15 cellular contexts compared by ENCODE assay signal in the genomic region with DNA sequence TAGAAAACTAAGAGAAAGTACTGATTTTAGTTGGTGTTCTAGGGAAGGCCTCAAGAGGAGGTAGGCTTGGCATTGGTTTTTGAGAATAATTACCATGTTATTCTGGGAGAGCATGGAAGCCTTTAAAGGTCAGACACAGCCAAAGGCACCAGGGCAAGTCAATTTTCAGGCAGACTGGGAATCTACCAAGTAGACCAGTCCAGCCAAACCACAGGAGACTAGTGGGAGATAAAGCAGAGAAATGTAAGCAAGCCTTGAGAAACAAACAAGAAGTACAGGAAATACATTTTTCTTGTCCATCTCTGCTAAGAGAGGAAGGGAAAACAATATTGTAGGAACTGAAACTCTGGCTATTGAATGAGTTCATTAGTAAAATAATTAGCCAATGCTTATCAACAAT. TPM values are rescaled to one million over a fixed set of nuclear protein-coding genes. Genes with fewer than 3 reads are reported as not detected.
"Had no signal": no experiment of that assay in that cellular context is flagged by ENCODE, and none has a peak within 500 bp of the region (broad histone marks: within the 10 kb centered on the region; RNA-seq: fewer than 3 reads in every experiment).

No MANE protein-coding gene starts in this region.

- H3K4me3 ChIP-seq: heart right ventricle, left lung, suprapubic skin had no signal

- H3K9me3 ChIP-seq: left lung, suprapubic skin had no signal

- H3K27ac ChIP-seq: heart right ventricle, left lung, suprapubic skin had no signal

- H3K4me1 ChIP-seq: suprapubic skin had no signal

- ATAC-seq: activated naive CD8-positive, alpha-beta T cell treated with anti-CD3 and anti-CD28 coated beads, Interleukin-2, amount 50 U/mL, for 24 hours; activated T-cell treated with anti-CD3 and anti-CD28 coated beads, Interleukin-2, amount 50 U/mL, for 72 hours; heart right ventricle; left lung; sciatic nerve; stimulated activated naive CD8-positive, alpha-beta T cell treated with anti-CD3 and anti-CD28 coated beads, Interleukin-15, Interleukin-2, amounts not matched to agents 100 U/mL and 50 U/mL, for 24 hours had no signal

- FAIRE-seq: frontal cortex had no signal

- DNase-seq: activated CD4-positive, alpha-beta memory T cell treated with anti-CD3 and anti-CD28 coated beads, Interleukin-2, amount 10 ng/mL, durations not matched to agents 7 days and 5 days; activated naive CD8-positive, alpha-beta T cell treated with anti-CD3 and anti-CD28 coated beads, Interleukin-2, amount 50 U/mL, for 24 hours; activated T-cell treated with anti-CD3 and anti-CD28 coated beads, Interleukin-2, amount 50 U/mL, for 72 hours; erythroblast; heart right ventricle; islet precursor cell; left lung; stimulated activated CD4-positive, alpha-beta T cell treated with anti-CD3 and anti-CD28 coated beads, Interleukin-2, amount 100 ng/mL, for 48 hours; stimulated activated CD8-positive, alpha-beta memory T cell treated with anti-CD3 and anti-CD28 coated beads, Interleukin-4, amount 100 ng/mL, for 48 hours; stimulated activated naive CD8-positive, alpha-beta T cell treated with anti-CD3 and anti-CD28 coated beads, Interleukin-15, Interleukin-2, amounts not matched to agents 100 U/mL and 50 U/mL, for 24 hours; T-helper 2 cell had no signal

- H3K36me3 ChIP-seq: heart right ventricle, left lung, suprapubic skin had no signal

RNA-seq across cellular contexts. Expression of a gene that starts 5.5 kb away (rescaled TPM):
- total RNA-seq: activated T-cell treated with anti-CD3 and anti-CD28 coated beads, Interleukin-2, amount 50 U/mL, for 72 hours; osteocyte had no signal
